In the genomic region with DNA sequence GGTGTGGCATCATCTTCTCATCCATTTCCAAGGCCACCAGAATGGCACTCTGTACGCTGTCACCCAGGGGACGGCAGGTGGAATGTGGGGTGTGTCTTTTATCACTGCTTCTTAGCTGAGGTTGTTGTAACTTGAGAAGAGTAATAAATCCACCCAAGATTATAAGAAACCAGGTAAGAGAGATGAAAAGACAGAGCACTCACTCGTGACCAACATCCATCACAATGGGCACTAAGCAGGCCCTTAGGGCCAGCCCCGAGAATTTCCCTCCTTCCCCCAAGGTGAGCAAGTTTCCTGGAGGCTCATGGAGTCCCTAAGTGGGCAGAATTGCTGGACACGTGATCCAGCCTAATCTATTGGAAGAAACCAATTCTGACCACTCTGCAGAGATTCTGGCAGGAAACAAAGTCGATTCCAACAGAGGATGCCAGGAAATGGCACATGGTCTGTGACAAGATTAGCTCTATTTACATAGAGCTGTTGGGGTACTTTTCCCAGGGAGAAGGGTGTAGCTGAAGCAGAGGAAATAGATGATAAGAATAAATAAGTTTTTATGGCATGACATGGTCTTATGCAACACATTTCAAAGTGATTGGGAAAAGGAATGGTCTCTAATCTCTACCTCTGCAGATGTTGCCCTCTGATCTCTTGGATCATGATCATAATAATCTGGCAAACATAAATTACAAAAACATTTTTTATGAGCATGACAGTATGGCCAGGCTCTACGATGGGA, we compare ENCODE assay signal across 1 cellular context.
TF ChIP-seq lines count a peak whose summit lies in the region.

No MANE protein-coding gene starts in this region.

TF ChIP-seq in HEK293, 187 proteins besides CTCF, POLR2A, EP300 and RAD21 (continued from another document):
- TF ChIP-seq ZNF140 (tag by site-specific recombination; IDR thresholded peaks at IDR 0.05), result peak; percentile 28; the same call in 1 of the 2 replicates
